In genomic region chr22:45597460-45598192, GRCh38 we compare ENCODE assay signal across 16 cellular contexts.
DNase-seq lines count a peak whose midpoint lies in the region; ATAC-seq and TF ChIP-seq lines count a peak whose summit lies in the region.
"Had no signal": no experiment of that assay in that cellular context is flagged by ENCODE, and none has a peak within 500 bp of the region (broad histone marks: within the 10 kb centered on the region; RNA-seq: fewer than 3 reads in every experiment).

No MANE protein-coding gene starts in this region.

- H4K20me1 ChIP-seq in PC-3 (ENCODE audit: low read length): no peaks in the 10 kb centered on the region

- H3K4me1 Mint-ChIP-seq in mesothelial cell of epicardium: peaks cover 63% of the 10 kb centered on the region
- H3K4me1 Mint-ChIP-seq: activated naive CD4-positive, alpha-beta T cell treated with anti-CD3 and anti-CD28 coated beads, Interleukin-2, amount 50 U/mL, for 24 hours had no signal

- H3K9me2 ChIP-seq in PC-3 (replicated peaks; ENCODE audit: low read length): no peaks in the 10 kb centered on the region

- no peaks in the 10 kb centered on the region for H3K9me3 Mint-ChIP-seq in mesothelial cell of epicardium
- H3K9me3 Mint-ChIP-seq: activated naive CD4-positive, alpha-beta T cell treated with anti-CD3 and anti-CD28 coated beads, Interleukin-2, amount 50 U/mL, for 24 hours had no signal

- H3K4me1 ChIP-seq in left ventricle myocardium inferior (peaks cover 5% of the 10 kb centered on the region), PC-3 (ENCODE audit: insufficient read depth, low read length) (no peaks in the 10 kb centered on the region)

- no peak overlapping the region for H3K4me3 ChIP-seq in left ventricle myocardium inferior
- no peak overlapping the region for H3K4me3 ChIP-seq in PC-3 (ENCODE audit: low read length)

- CTCF ChIA-PET in PC-3 (lab: Charles Lee): no interaction called here

- H3K27ac Mint-ChIP-seq in mesothelial cell of epicardium: peak overlapping the region; percentile 50
- H3K27ac Mint-ChIP-seq: activated naive CD4-positive, alpha-beta T cell treated with anti-CD3 and anti-CD28 coated beads, Interleukin-2, amount 50 U/mL, for 24 hours had no signal

- no peak overlapping the region for H3K27ac ChIP-seq in left ventricle myocardium inferior (replicated peaks)
- H3K27ac ChIP-seq in PC-3 (ENCODE audit: low read length): no peak overlapping the region
- H3K27ac ChIP-seq: epithelial cell of prostate had no signal

- H3K9me3 ChIP-seq in left ventricle myocardium inferior (replicated peaks) (no peaks in the 10 kb centered on the region), PC-3 (ENCODE audit: low read length) (no peaks in the 10 kb centered on the region)

- no peak overlapping the region for H3K4me3 Mint-ChIP-seq in mesothelial cell of epicardium
- H3K4me3 Mint-ChIP-seq: activated naive CD4-positive, alpha-beta T cell treated with anti-CD3 and anti-CD28 coated beads, Interleukin-2, amount 50 U/mL, for 24 hours had no signal

- H3K27me3 Mint-ChIP-seq in mesothelial cell of epicardium (ENCODE audit: low read depth): no peaks in the 10 kb centered on the region

- no peak overlapping the region for H3K9ac ChIP-seq in PC-3 (ENCODE audit: low read length)

- POLR2A ChIA-PET in PC-3 (lab: Charles Lee; ENCODE audit: unreplicated experiment): no interaction called here

- H3K36me3 ChIP-seq in left ventricle myocardium inferior (no peaks in the 10 kb centered on the region), PC-3 (ENCODE audit: low read depth, low read length) (no peaks in the 10 kb centered on the region)

- H3K4me2 ChIP-seq in PC-3 (ENCODE audit: low read length): no peak overlapping the region

- no peaks in the 10 kb centered on the region for H3K79me2 ChIP-seq in PC-3 (ENCODE audit: low read length)

- ATAC-seq in left cardiac atrium (peak; percentile 24 to 41), PC-3 (no peak), HG03108 (IDR thresholded peaks at IDR 0.05; ENCODE audit: unreplicated experiment) (no peak), HG03159 (IDR thresholded peaks at IDR 0.05; ENCODE audit: unreplicated experiment) (no peak)

- no TSS peak for BruUV-seq in PC-3 (replicated peaks; lab: Mats Ljungman, UMichigan)

- no peak for DNase-seq in left cardiac atrium
- DNase-seq in left ventricle myocardium inferior: no peak
- peak; percentile 22 for DNase-seq in PC-3
- DNase-seq in mesothelial cell of epicardium (ENCODE audit: low spot score in 2 of 2, unreplicated experiment in 2 of 2): peak in 1 of 2 experiments; percentile 40
- DNase-seq in NK-92 treated with Interleukin-12 subunit alpha and Interleukin-12 subunit beta, amount 100 ng/mL, for 24 hours (lab: John Stamatoyannopoulos, UW): no peak
- no peak for DNase-seq in NCI-H748 (lab: John Stamatoyannopoulos, UW; ENCODE audit: unreplicated experiment)
- DNase-seq: activated CD4-positive, CD25-positive, alpha-beta regulatory T cell; activated CD8-positive, alpha-beta memory T cell treated with anti-CD3 and anti-CD28 coated beads, Interleukin-2, amount 50 U/mL, for 48 hours; DMS79 treated with DMSO at 0.1 percent for 48 hours; mesenchymal stem cell; NCI-H524; stimulated activated CD8-positive, alpha-beta memory T cell treated with anti-CD3 and anti-CD28 coated beads, Interleukin-4, amount 100 ng/mL, for 48 hours had no signal

- H3F3A ChIP-seq in PC-3 (ENCODE audit: low read length, unreplicated experiment): no peaks in the 10 kb centered on the region

- H3K36me3 Mint-ChIP-seq in mesothelial cell of epicardium: peaks cover 9% of the 10 kb centered on the region
- H3K36me3 Mint-ChIP-seq: activated naive CD4-positive, alpha-beta T cell treated with anti-CD3 and anti-CD28 coated beads, Interleukin-2, amount 50 U/mL, for 24 hours had no signal

- H3K27me3 ChIP-seq in left ventricle myocardium inferior (ENCODE audit: low read depth) (peaks cover 7% of the 10 kb centered on the region), PC-3 (ENCODE audit: low read length) (no peaks in the 10 kb centered on the region)

- no peak overlapping the region for H2AFZ ChIP-seq in PC-3 (ENCODE audit: low read length)

- intact Hi-C loops in left cardiac atrium (cut with DNase I) (no loop called here), left ventricle myocardium inferior (cut with micrococcal nuclease) (no loop called here), PC-3 (cut with micrococcal nuclease) (no loop called here)

- TF ChIP-seq CTCF in left ventricle myocardium inferior (IDR thresholded peaks at IDR 0.05; ENCODE audit: borderline replicate concordance) (no peak), PC-3 (conservative IDR thresholded peaks at IDR 0.05; ENCODE audit: low read depth, low read length) (no peak), mesothelial cell of epicardium (IDR thresholded peaks at IDR 0.05; ENCODE audit: unreplicated experiment) (no peak)

Comparison
In these comparisons a context has a peak if more than half of its experiments do, and no peak if none do; other contexts are left out.
1. ATAC-seq: peak in left cardiac atrium (2 of 2); none in PC-3 (single experiment), HG03108 (single experiment) and HG03159 (single experiment).